Comparison of ENCODE assay signal across 8 cellular contexts in the genomic region with DNA sequence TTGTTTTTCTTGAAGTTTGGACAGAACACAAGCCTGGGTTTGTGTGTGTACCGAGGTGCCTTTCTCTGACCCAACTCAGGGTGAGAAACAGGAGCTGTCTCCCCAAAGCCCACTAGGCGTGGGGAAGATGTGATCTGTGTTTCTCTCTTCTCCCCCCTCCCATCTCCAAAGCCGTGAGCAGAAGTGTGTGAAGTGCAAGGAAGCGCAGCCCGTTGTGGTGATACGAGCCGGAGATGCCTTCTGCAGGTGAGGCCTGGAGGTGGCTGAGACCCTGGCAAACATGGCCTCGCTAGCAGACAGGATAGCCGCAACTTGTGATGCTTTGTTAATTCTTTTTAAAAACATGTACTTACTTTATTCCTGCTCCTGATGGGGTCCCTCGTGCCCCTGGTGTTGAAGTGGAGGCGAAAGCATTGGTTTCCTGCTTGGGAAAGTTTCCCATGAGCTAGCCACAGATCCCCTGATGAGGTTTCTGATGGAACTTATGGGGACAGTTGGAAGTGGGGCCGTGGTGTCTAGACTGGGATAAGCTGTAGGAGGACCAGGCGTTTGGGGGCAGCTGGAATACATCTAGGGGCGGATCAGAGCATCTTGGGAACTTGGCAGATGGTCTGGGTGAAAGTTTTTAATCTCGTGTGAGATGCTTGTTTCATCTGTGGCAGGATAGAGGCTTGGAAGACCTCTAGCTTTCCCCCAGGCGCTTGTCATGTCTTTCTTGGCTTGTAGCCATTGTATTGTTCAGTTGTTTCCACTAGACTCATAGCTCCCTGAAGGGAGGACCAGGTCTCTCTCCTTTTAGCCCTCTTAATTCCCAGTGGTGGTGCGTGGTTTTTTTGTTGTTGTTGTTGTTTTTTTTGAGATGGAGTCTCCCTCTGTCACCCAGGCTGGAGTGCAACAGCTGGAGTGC. TPM values are rescaled to one million over a fixed set of nuclear protein-coding genes. Genes with fewer than 3 reads are reported as not detected.
A peak's percentile ranks its signal among the peaks of the same experiment; 100 is the strongest.
DNase-seq lines count a peak whose midpoint lies in the region; ATAC-seq and TF ChIP-seq lines count a peak whose summit lies in the region.

No MANE protein-coding gene starts in this region.

- peaks cover 42% of the 10 kb centered on the region for H3K4me1 ChIP-seq in CD4-positive, alpha-beta memory T cell (ENCODE audit: insufficient read depth, low read length)
- H3K4me1 ChIP-seq in duodenal mucosa (ENCODE audit: control insufficient read depth in 1 of 2, insufficient read depth in 2 of 2, low read length in 2 of 2): peaks cover 16 to 35% of the 10 kb centered on the region in 2 donors

- peak overlapping the region; percentile 85 for H3K27ac ChIP-seq in CD4-positive, alpha-beta memory T cell (ENCODE audit: low read depth, low read length)
- H3K27ac ChIP-seq in duodenal mucosa (ENCODE audit: low read depth, low read length): no peak overlapping the region

- intact Hi-C loops in CD4-positive, alpha-beta memory T cell (cut with micrococcal nuclease): loop anchor here (1.0 kb wide), 3 partner anchors 21 to 137 kb away; a partner anchor contains a TSS

- H3K36me3 ChIP-seq in CD4-positive, alpha-beta memory T cell (ENCODE audit: insufficient read depth, low read length): no peaks in the 10 kb centered on the region
- H3K36me3 ChIP-seq in duodenal mucosa (ENCODE audit: control insufficient read depth in 1 of 2, insufficient read depth in 2 of 2, low read length in 2 of 2): peaks cover 0 to 5% of the 10 kb centered on the region in 2 donors

- no peaks in the 10 kb centered on the region for H3K27me3 ChIP-seq in CD4-positive, alpha-beta memory T cell (ENCODE audit: insufficient read depth, low read length)
- H3K27me3 ChIP-seq in duodenal mucosa (ENCODE audit: control insufficient read depth in 1 of 2, insufficient read depth in 2 of 2, low read length in 2 of 2): no peaks in the 10 kb centered on the region

- no peaks in the 10 kb centered on the region for H3K9me3 Mint-ChIP-seq in CD4-positive, alpha-beta memory T cell
- no peaks in the 10 kb centered on the region for H3K9me3 Mint-ChIP-seq in nephron progenitor cell

- no peaks in the 10 kb centered on the region for H3K9me3 ChIP-seq in CD4-positive, alpha-beta memory T cell (ENCODE audit: control insufficient read depth in 1 of 2, low read length in 2 of 2)
- no peaks in the 10 kb centered on the region for H3K9me3 ChIP-seq in duodenal mucosa (ENCODE audit: control insufficient read depth in 1 of 2, low read length in 2 of 2)

- no peak for TF ChIP-seq CTCF in nephron progenitor cell (IDR thresholded peaks at IDR 0.05)

- H3K9ac ChIP-seq in duodenal mucosa (ENCODE audit: low read depth in 1 of 2, low read length in 2 of 2): peak overlapping the region; percentile 75 to 85

- CTCF ChIA-PET in CD4-positive, alpha-beta memory T cell (lab: Charles Lee; ENCODE audit: partially characterized antibody): interaction anchor here (0.8 to 1.2 kb wide), 5 partner anchors 15 to 151 kb away, joined by 3 to 4 read pairs (median 3); no protein-coding TSS in a partner anchor

- no peaks in the 10 kb centered on the region for H3K27me3 Mint-ChIP-seq in CD4-positive, alpha-beta memory T cell
- H3K27me3 Mint-ChIP-seq in nephron progenitor cell (ENCODE audit: low read depth, poor library complexity): peaks cover 7% of the 10 kb centered on the region

- H3K27ac Mint-ChIP-seq in CD4-positive, alpha-beta memory T cell: peak overlapping the region; percentile 81 to 95 (median 90)
- H3K27ac Mint-ChIP-seq in nephron progenitor cell: no peak overlapping the region

- H3K4me3 Mint-ChIP-seq in CD4-positive, alpha-beta memory T cell: peak overlapping the region; percentile 70 to 90 (median 84)
- peak overlapping the region; percentile 83 for H3K4me3 Mint-ChIP-seq in nephron progenitor cell

- peak overlapping the region; percentile 63 to 98 for H3K4me3 ChIP-seq in CD4-positive, alpha-beta memory T cell (ENCODE audit: low read length in 2 of 2)
- peak overlapping the region; percentile 94 to 95 for H3K4me3 ChIP-seq in duodenal mucosa (ENCODE audit: low read depth in 1 of 2, low read length in 2 of 2)

- peak in 1 of 5 donors; percentile 14 for DNase-seq in CD4-positive, alpha-beta memory T cell
- DNase-seq in NAMALWA (ENCODE audit: low spot score) (peak; percentile 55), nephron progenitor cell (no peak), AG08396 (ENCODE audit: low spot score) (no peak), NCI-H526 (lab: John Stamatoyannopoulos, UW) (no peak), A172 (ENCODE audit: low spot score) (no peak)

- POLR2A ChIA-PET in CD4-positive, alpha-beta memory T cell (lab: Charles Lee; ENCODE audit: partially characterized antibody): interaction anchor here (0.6 to 9.3 kb wide), 17 partner anchors 9 to 509 kb away, joined by 3 to 249 read pairs (median 5); a partner anchor contains a TSS

- peaks cover 4 to 34% of the 10 kb centered on the region in 2 donors for H3K36me3 Mint-ChIP-seq in CD4-positive, alpha-beta memory T cell
- H3K36me3 Mint-ChIP-seq in nephron progenitor cell (ENCODE audit: low read depth): no peaks in the 10 kb centered on the region

- ATAC-seq in HG03108 (IDR thresholded peaks at IDR 0.05; ENCODE audit: unreplicated experiment): no peak

- H3K4me1 Mint-ChIP-seq in CD4-positive, alpha-beta memory T cell: peaks cover 20 to 57% (median 36%) of the 10 kb centered on the region in 4 donors
- H3K4me1 Mint-ChIP-seq in nephron progenitor cell: peaks cover 35% of the 10 kb centered on the region

RNA-seq across cellular contexts. Expression of a gene that starts 0.9 kb away (rescaled TPM):
- total RNA-seq in CD4-positive, alpha-beta memory T cell: 10 to 100 TPM; 20.4 to 21.1 TPM
- 10 to 100 TPM; 11.5 to 13.6 TPM for polyA plus RNA-seq in CD4-positive, alpha-beta memory T cell
- 20.5 and 21.2 TPM in 2 replicates for total RNA-seq in A172 (2014; rRNA removed; shearing (Covaris generic))

RNA-seq across cellular contexts. Expression of a gene that starts 1.0 kb away (rescaled TPM):
- total RNA-seq in CD4-positive, alpha-beta memory T cell: 100 to 1,000 TPM; 129 to 137 TPM
- polyA plus RNA-seq in CD4-positive, alpha-beta memory T cell: 10 to 100 TPM; 90.5 to 92.9 TPM
- total RNA-seq in A172 (2014; rRNA removed; shearing (Covaris generic)): 43.6 and 51.2 TPM in 2 replicates

RNA-seq across cellular contexts. Expression of a gene that starts 20.9 kb away (rescaled TPM):
- 10 to 100 TPM; 14.0 to 15.7 TPM for total RNA-seq in CD4-positive, alpha-beta memory T cell
- 10 to 100 TPM; 11.6 to 22.9 TPM for polyA plus RNA-seq in CD4-positive, alpha-beta memory T cell
- total RNA-seq in A172 (2014; rRNA removed; shearing (Covaris generic)): not detected in 2 replicates

RNA-seq across cellular contexts. Expression of a gene that starts 44.3 kb away (rescaled TPM):
- total RNA-seq in CD4-positive, alpha-beta memory T cell: 10 to 100 TPM; 49.2 to 57.0 TPM
- 10 to 100 TPM; 15.6 to 22.7 TPM for polyA plus RNA-seq in CD4-positive, alpha-beta memory T cell
- 53.8 and 56.3 TPM in 2 replicates for total RNA-seq in A172 (2014; rRNA removed; shearing (Covaris generic))

RNA-seq across cellular contexts. Expression of a gene that starts 56.4 kb away (rescaled TPM):
- 100 to 1,000 TPM; 383 to 386 TPM for total RNA-seq in CD4-positive, alpha-beta memory T cell
- polyA plus RNA-seq in CD4-positive, alpha-beta memory T cell: 1,000 to 10,000 TPM in 1 of 2 donors, 100 to 1,000 TPM in 1; 689 to 1,286 TPM
- 0.19 TPM in 1 of 2 replicates, not detected in the other for total RNA-seq in A172 (2014; rRNA removed; shearing (Covaris generic))

Comparison
In these comparisons a context has a peak if more than half of its experiments do, and no peak if none do; other contexts are left out.
1. RNA of a gene that starts 20.9 kb away (total RNA-seq): 14.0 to 15.7 TPM in CD4-positive, alpha-beta memory T cell; not detected in A172; every median in the first group is over 10 times any median in the second.